ENCODE assay signal across 1 cellular context in the genomic region with DNA sequence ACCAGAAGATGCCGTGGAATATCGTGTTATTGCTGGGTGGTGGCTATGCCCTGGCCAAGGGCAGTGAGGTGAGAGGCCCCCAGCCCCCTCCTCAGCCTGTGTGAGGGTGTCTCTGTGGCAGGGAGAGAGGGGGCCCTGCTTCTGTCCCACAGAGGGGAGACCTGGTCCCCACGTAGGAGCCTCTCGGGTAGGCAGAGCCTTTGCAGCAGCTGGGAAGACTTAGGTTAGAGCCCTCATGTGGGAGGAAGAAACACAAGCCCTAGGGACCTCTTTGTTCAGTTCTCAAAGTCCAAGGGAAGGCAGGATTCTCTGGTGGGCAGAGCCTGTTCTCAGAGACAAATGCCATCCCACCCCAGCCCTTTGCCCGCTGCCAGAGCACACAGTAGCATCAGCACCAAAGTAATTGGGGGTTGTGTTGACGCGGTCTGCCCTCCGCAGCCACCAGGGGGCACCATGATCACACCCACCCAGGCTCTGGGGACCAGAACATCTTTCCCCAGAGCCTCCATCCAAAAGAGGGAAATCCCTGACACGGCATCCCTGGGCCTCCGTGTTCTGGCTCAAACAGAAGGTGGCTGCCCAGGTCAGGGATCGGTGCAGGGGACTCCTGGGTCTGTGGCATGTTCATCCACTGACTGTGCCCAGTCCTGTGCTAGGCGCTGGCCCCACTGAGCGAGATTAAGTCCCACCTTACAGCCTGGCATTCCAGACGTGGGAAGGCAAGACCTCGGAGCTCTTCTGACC.
TF ChIP-seq lines count a peak whose summit lies in the region.

No MANE protein-coding gene starts in this region.

TF ChIP-seq in neural cell, 6 proteins besides CTCF, POLR2A, EP300 and RAD21 (continued from another document):
- TF ChIP-seq POLR2AphosphoS5 (IDR thresholded peaks at IDR 0.05), result no peak
